ENCODE assay signal across 33 cellular contexts in the genomic region with DNA sequence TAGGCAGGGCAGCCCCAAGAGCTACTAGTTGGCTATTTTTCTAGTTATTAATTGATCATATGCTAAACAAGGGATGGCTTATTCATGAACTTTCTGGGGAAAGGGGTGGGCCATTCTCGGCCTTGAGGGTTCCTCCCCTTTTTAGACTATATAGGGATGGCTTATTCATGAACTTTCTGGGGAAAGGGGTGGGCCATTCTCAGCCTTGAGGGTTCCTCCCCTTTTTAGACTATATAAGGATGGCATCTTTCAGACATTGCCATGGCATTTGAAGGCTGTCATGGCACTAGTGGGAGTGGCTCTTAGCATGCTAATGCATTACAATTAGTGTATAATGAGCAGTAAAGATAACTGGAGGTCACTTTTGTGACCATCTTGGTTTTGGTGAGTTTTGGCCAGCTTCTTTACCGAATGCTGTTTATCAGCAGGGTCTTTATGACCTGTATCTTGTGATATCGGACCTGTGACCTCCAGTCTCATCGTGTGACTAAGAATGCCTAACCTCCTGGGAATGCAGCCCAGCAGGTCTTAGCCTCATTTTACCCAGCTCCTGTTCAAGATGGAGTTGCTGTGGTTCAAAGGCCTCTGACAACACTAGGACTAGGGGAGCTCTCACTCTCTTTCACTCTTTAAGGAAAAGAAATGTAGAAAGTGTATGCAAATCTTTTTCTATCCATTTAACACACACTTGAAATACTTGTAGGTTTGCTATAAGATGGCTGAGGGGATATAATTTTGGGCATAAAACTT. TPM values are rescaled to one million over a fixed set of nuclear protein-coding genes. Genes with fewer than 3 reads are reported as not detected.
DNase-seq lines count a peak whose midpoint lies in the region; ATAC-seq, FAIRE-seq and TF ChIP-seq lines count a peak whose summit lies in the region.
"Had no signal": no experiment of that assay in that cellular context is flagged by ENCODE, and none has a peak within 500 bp of the region (broad histone marks: within the 10 kb centered on the region; RNA-seq: fewer than 3 reads in every experiment).

No MANE protein-coding gene starts in this region.

- no peak for FAIRE-seq in GM12878 (lab: Jason Lieb, UNC)
- no peak for FAIRE-seq in small intestine (lab: Jason Lieb, UNC)
- FAIRE-seq: D721Med, pancreas had no signal

- H3K36me3 ChIP-seq in GM12878 (ENCODE audit: control insufficient read depth in 2 of 2, insufficient read depth in 2 of 2, low read length in 1 of 2): peaks cover 0 to 12% of the 10 kb centered on the region in 2 experiments; a peak in 2 of 4 replicates
- peaks cover 0 to 4% of the 10 kb centered on the region in 2 donors for H3K36me3 ChIP-seq in small intestine (ENCODE audit: control insufficient read depth in 2 of 2, insufficient read depth in 2 of 2, low read length in 2 of 2)

- DNase-seq in activated CD8-positive, alpha-beta T cell treated with anti-CD3 and anti-CD28 coated beads for 36 hours: no peak
- DNase-seq in activated CD8-positive, alpha-beta T cell treated with anti-CD3 and anti-CD28 coated beads, Interleukin-2, amount 10 ng/mL, durations not matched to agents 7 days and 5 days: no peak
- DNase-seq in GM12878 (ENCODE audit: low read depth, low spot score): no peak
- DNase-seq in small intestine: peak; percentile 65
- DNase-seq in HK-2 (ENCODE audit: unreplicated experiment): no peak
- no peak for DNase-seq in activated effector memory CD4-positive, alpha-beta T cell treated with Interleukin-2 at 50 U/mL for 16 hours
- DNase-seq: activated naive CD4-positive, alpha-beta T cell treated with anti-CD3 and anti-CD28 coated beads, Interleukin-2, amount 10 ng/mL, durations not matched to agents 7 days and 5 days; adrenal gland; CD4-positive, alpha-beta memory T cell; central memory CD4-positive, alpha-beta T cell; endodermal cell; foreskin fibroblast; head of caudate nucleus; KG1; left lung; NCI-H1417; NCI-H2029 treated with DMSO at 0.1 percent for 48 hours; NCI-H2227 treated with DMSO at 0.1 percent for 48 hours; NCI-H69; pancreas; SHP77 treated with DMSO at 0.1 percent for 48 hours; stimulated activated naive CD4-positive, alpha-beta T cell; SW 1271; T-helper 9 cell had no signal

- H3K4me3 Mint-ChIP-seq in activated CD8-positive, alpha-beta T cell treated with anti-CD3 and anti-CD28 coated beads for 36 hours: no peak overlapping the region
- no peak overlapping the region for H3K4me3 Mint-ChIP-seq in activated CD8-positive, alpha-beta T cell treated with anti-CD3 and anti-CD28 coated beads, Interleukin-2, amount 10 ng/mL, durations not matched to agents 7 days and 5 days
- H3K4me3 Mint-ChIP-seq: activated naive CD4-positive, alpha-beta T cell treated with anti-CD3 and anti-CD28 coated beads, Interleukin-2, amount 10 ng/mL, durations not matched to agents 7 days and 5 days; activated T-helper 1 cell treated with anti-CD3 and anti-CD28 coated beads, Interleukin-12 subunit alpha, Interleukin-12 subunit beta, Interleukin-2, Interleukin-4 antibody, amounts not matched to agents 30 ng/mL and 10 ng/mL and 1 ng/mL, durations not matched to agents 14 hours and 24 hours and 36 hours; dendritic cell treated with granulocyte-macrophage colony-stimulating factor and Interleukin-4, amounts not matched to agents 40 ng/mL and 50 ng/mL, for 4 days; endodermal cell; memory B cell had no signal

- no peaks in the 10 kb centered on the region for H3K27me3 Mint-ChIP-seq in activated CD8-positive, alpha-beta T cell treated with anti-CD3 and anti-CD28 coated beads for 36 hours
- no peaks in the 10 kb centered on the region for H3K27me3 Mint-ChIP-seq in activated CD8-positive, alpha-beta T cell treated with anti-CD3 and anti-CD28 coated beads, Interleukin-2, amount 10 ng/mL, durations not matched to agents 7 days and 5 days (ENCODE audit: low read depth)
- H3K27me3 Mint-ChIP-seq: activated naive CD4-positive, alpha-beta T cell treated with anti-CD3 and anti-CD28 coated beads, Interleukin-2, amount 10 ng/mL, durations not matched to agents 7 days and 5 days; CD4-positive, alpha-beta memory T cell; dendritic cell treated with granulocyte-macrophage colony-stimulating factor and Interleukin-4, amounts not matched to agents 40 ng/mL and 50 ng/mL, for 4 days; memory B cell had no signal

- CTCF ChIA-PET in activated CD8-positive, alpha-beta T cell treated with anti-CD3 and anti-CD28 coated beads for 36 hours (lab: Charles Lee): interaction anchor here (1.0 to 1.5 kb wide), 2 partner anchors 8 to 11 kb away, joined by 3 read pairs; no protein-coding TSS in a partner anchor
- CTCF ChIA-PET in activated CD8-positive, alpha-beta T cell treated with anti-CD3 and anti-CD28 coated beads, Interleukin-2, amount 10 ng/mL, durations not matched to agents 7 days and 5 days (lab: Charles Lee): interaction anchor here (4.6 kb wide), 1 partner anchor 7 kb away, joined by 26 read pairs; a partner anchor contains a TSS
- CTCF ChIA-PET in GM12878 (lab: Yijun Ruan, JAX): interaction anchor here (0.6 to 4.1 kb wide), 7 partner anchors 8 to 383 kb away, joined by 3 to 27 read pairs (median 4); a partner anchor contains a TSS

- peaks cover 37% of the 10 kb centered on the region for H3K4me1 Mint-ChIP-seq in activated CD8-positive, alpha-beta T cell treated with anti-CD3 and anti-CD28 coated beads for 36 hours (ENCODE audit: low read depth)
- peaks cover 13% of the 10 kb centered on the region for H3K4me1 Mint-ChIP-seq in activated CD8-positive, alpha-beta T cell treated with anti-CD3 and anti-CD28 coated beads, Interleukin-2, amount 10 ng/mL, durations not matched to agents 7 days and 5 days (ENCODE audit: low read depth)

- no peaks in the 10 kb centered on the region; the same call in 1 of the 3 replicates for H3K9me3 ChIP-seq in GM12878 (replicated peaks; ENCODE audit: control insufficient read depth, insufficient read depth, low read length)
- no peaks in the 10 kb centered on the region for H3K9me3 ChIP-seq in small intestine (ENCODE audit: control insufficient read depth, low read depth)
- H3K9me3 ChIP-seq: adrenal gland, esophagus muscularis mucosa, left lung, pancreas, suprapubic skin had no signal

- no peak for TF ChIP-seq RAD21 in GM12878 (IDR thresholded peaks at IDR 0.05; ENCODE audit: insufficient read depth, low read depth, low read length)

- SMC1A ChIA-PET in GM12878 (lab: Charles Lee; ENCODE audit: uncharacterized antibody, unreplicated experiment): interaction anchor here (0.6 to 1.7 kb wide), 5 partner anchors 12 to 280 kb away, joined by 3 to 5 read pairs (median 3); a partner anchor contains a TSS

- no peaks in the 10 kb centered on the region for H3K9me3 Mint-ChIP-seq in activated CD8-positive, alpha-beta T cell treated with anti-CD3 and anti-CD28 coated beads for 36 hours
- H3K9me3 Mint-ChIP-seq in activated CD8-positive, alpha-beta T cell treated with anti-CD3 and anti-CD28 coated beads, Interleukin-2, amount 10 ng/mL, durations not matched to agents 7 days and 5 days (ENCODE audit: insufficient read depth): no peaks in the 10 kb centered on the region
- H3K9me3 Mint-ChIP-seq: activated naive CD4-positive, alpha-beta T cell treated with anti-CD3 and anti-CD28 coated beads, Interleukin-2, amount 10 ng/mL, durations not matched to agents 7 days and 5 days; activated T-helper 1 cell treated with anti-CD3 and anti-CD28 coated beads, Interleukin-12 subunit alpha, Interleukin-12 subunit beta, Interleukin-2, Interleukin-4 antibody, amounts not matched to agents 30 ng/mL and 10 ng/mL and 1 ng/mL, durations not matched to agents 14 hours and 24 hours and 36 hours; CD4-positive, alpha-beta memory T cell; dendritic cell treated with granulocyte-macrophage colony-stimulating factor and Interleukin-4, amounts not matched to agents 40 ng/mL and 50 ng/mL, for 4 days; endodermal cell; memory B cell had no signal

- TF ChIP-seq EP300 in GM12878 (IDR thresholded peaks at IDR 0.05; ENCODE audit: borderline replicate concordance in 1 of 2, control insufficient read depth in 1 of 2, low read depth in 2 of 2, low read length in 2 of 2): no peak

- no peak overlapping the region for H2AFZ ChIP-seq in GM12878 (ENCODE audit: control insufficient read depth, low read depth, low read length)

- H3K4me3 ChIP-seq in GM12878 (peak overlapping the region; percentile 38; the same call in 1 of the 2 replicates), small intestine (ENCODE audit: low read depth in 1 of 2, low read length in 2 of 2) (no peak overlapping the region)
- H3K4me3 ChIP-seq: adrenal gland, esophagus muscularis mucosa, left lung, pancreas, suprapubic skin had no signal

- RAD21 ChIA-PET in GM12878 (lab: Charles Lee; ENCODE audit: unreplicated experiment): interaction anchor here (0.7 to 1.2 kb wide), 2 partner anchors 8 to 301 kb away, joined by 3 to 6 read pairs; a partner anchor contains a TSS

- H3K27me3 ChIP-seq in GM12878 (replicated peaks in 1 of 2; ENCODE audit: control insufficient read depth in 2 of 2, insufficient read depth in 2 of 2, low read length in 1 of 2) (no peaks in the 10 kb centered on the region), small intestine (ENCODE audit: control insufficient read depth in 2 of 2, insufficient read depth in 2 of 2, low read length in 2 of 2) (no peaks in the 10 kb centered on the region)
- H3K27me3 ChIP-seq: adrenal gland, esophagus muscularis mucosa, left lung, pancreas, suprapubic skin had no signal

- intact Hi-C loops in activated CD8-positive, alpha-beta T cell treated with anti-CD3 and anti-CD28 coated beads for 36 hours (cut with micrococcal nuclease): no loop called here
- intact Hi-C loops in GM12878 (cut with micrococcal nuclease; ENCODE audit: unreplicated experiment): no loop called here

- in situ Hi-C loops in GM12878 (cut with MboI): no loop called here

- ATAC-seq in activated CD8-positive, alpha-beta T cell treated with anti-CD3 and anti-CD28 coated beads for 36 hours: peak; percentile 37
- ATAC-seq in activated CD8-positive, alpha-beta T cell treated with anti-CD3 and anti-CD28 coated beads, Interleukin-2, amount 10 ng/mL, durations not matched to agents 7 days and 5 days: no peak
- ATAC-seq in GM21717 (IDR thresholded peaks at IDR 0.05; ENCODE audit: unreplicated experiment): peak; percentile 28
- 0 out of 3 replicates have a peak, but pooled peaks have one; percentile 6 for ATAC-seq in GM12878
- no peak for ATAC-seq in HG02973 (IDR thresholded peaks at IDR 0.05; ENCODE audit: unreplicated experiment)
- ATAC-seq: left lung, Panc1, pancreas had no signal

- 60% methylated on average over 4 of the region's 4 CpGs for WGBS in GM12878 (ENCODE audit: insufficient coverage, insufficient replicate concordance, low lambda C conversion rate, missing lambda C conversion rate)
- 34 to 80% (median 55%) methylated on average over 4 of the region's 4 CpGs for WGBS in small intestine, 3 donors

- no peak overlapping the region for H3K27ac Mint-ChIP-seq in activated CD8-positive, alpha-beta T cell treated with anti-CD3 and anti-CD28 coated beads for 36 hours
- H3K27ac Mint-ChIP-seq in activated CD8-positive, alpha-beta T cell treated with anti-CD3 and anti-CD28 coated beads, Interleukin-2, amount 10 ng/mL, durations not matched to agents 7 days and 5 days: no peak overlapping the region
- H3K27ac Mint-ChIP-seq: activated naive CD4-positive, alpha-beta T cell treated with anti-CD3 and anti-CD28 coated beads, Interleukin-2, amount 10 ng/mL, durations not matched to agents 7 days and 5 days; activated T-helper 1 cell treated with anti-CD3 and anti-CD28 coated beads, Interleukin-12 subunit alpha, Interleukin-12 subunit beta, Interleukin-2, Interleukin-4 antibody, amounts not matched to agents 30 ng/mL and 10 ng/mL and 1 ng/mL, durations not matched to agents 14 hours and 24 hours and 36 hours; dendritic cell treated with granulocyte-macrophage colony-stimulating factor and Interleukin-4, amounts not matched to agents 40 ng/mL and 50 ng/mL, for 4 days; endodermal cell; memory B cell had no signal

- H3K4me2 ChIP-seq in GM12878 (ENCODE audit: control insufficient read depth, insufficient read depth): peak overlapping the region; percentile 67

- no TSS peak for BruUV-seq in GM12878 (replicated peaks; lab: Mats Ljungman, UMichigan)

- TF ChIP-seq CTCF in activated CD8-positive, alpha-beta T cell treated with anti-CD3 and anti-CD28 coated beads for 36 hours (IDR thresholded peaks at IDR 0.05): no peak
- no peak for TF ChIP-seq CTCF in GM12878 (IDR thresholded peaks at IDR 0.05 in 2 of 3, conservative IDR thresholded peaks at IDR 0.05 in 1 of 3; ENCODE audit: control insufficient read depth in 2 of 3, extremely low read depth in 1 of 3, insufficient read depth in 1 of 3, low read depth in 3 of 3, low read length in 3 of 3)

- H3K4me1 ChIP-seq in GM12878 (ENCODE audit: control insufficient read depth, insufficient read depth, low read length) (peaks cover 46% of the 10 kb centered on the region), small intestine (ENCODE audit: control insufficient read depth in 2 of 2, insufficient read depth in 1 of 2, low read depth in 1 of 2, low read length in 1 of 2) (peaks cover 0 to 14% of the 10 kb centered on the region in 2 donors)

- peaks cover 20% of the 10 kb centered on the region for H3K36me3 Mint-ChIP-seq in activated CD8-positive, alpha-beta T cell treated with anti-CD3 and anti-CD28 coated beads for 36 hours (ENCODE audit: low read depth)
- peaks cover 20% of the 10 kb centered on the region for H3K36me3 Mint-ChIP-seq in activated CD8-positive, alpha-beta T cell treated with anti-CD3 and anti-CD28 coated beads, Interleukin-2, amount 10 ng/mL, durations not matched to agents 7 days and 5 days (ENCODE audit: low read depth)

- no peak for TF ChIP-seq POLR2A in GM12878 (IDR thresholded peaks at IDR 0.05; ENCODE audit: low read depth, low read length)

- H3K27ac ChIP-seq in GM12878 (ENCODE audit: control insufficient read depth, insufficient read depth) (peak overlapping the region; percentile 45), small intestine (ENCODE audit: low read depth in 1 of 2, low read length in 1 of 2) (peak overlapping the region; percentile 18 to 55)
- H3K27ac ChIP-seq: adrenal gland, esophagus muscularis mucosa, left lung, pancreas, suprapubic skin had no signal

- H3K9ac ChIP-seq in GM12878 (ENCODE audit: control insufficient read depth, insufficient read depth, low read length): peak overlapping the region; percentile 8; the same call in 1 of the 2 replicates

- peaks cover 74% of the 10 kb centered on the region for H3K79me2 ChIP-seq in GM12878 (ENCODE audit: control insufficient read depth, insufficient read depth, low read length)

- H4K20me1 ChIP-seq in GM12878 (ENCODE audit: control insufficient read depth, insufficient read depth): no peaks in the 10 kb centered on the region

- POLR2A ChIA-PET in activated CD8-positive, alpha-beta T cell treated with anti-CD3 and anti-CD28 coated beads for 36 hours (lab: Charles Lee): interaction anchor here (0.7 kb wide), 1 partner anchor 111 kb away, joined by 3 read pairs; no protein-coding TSS in a partner anchor
- POLR2A ChIA-PET in activated CD8-positive, alpha-beta T cell treated with anti-CD3 and anti-CD28 coated beads, Interleukin-2, amount 10 ng/mL, durations not matched to agents 7 days and 5 days (lab: Charles Lee): interaction anchor here (0.6 kb wide), 1 partner anchor 245 kb away, joined by 3 read pairs; no protein-coding TSS in a partner anchor
- POLR2A ChIA-PET in GM12878 (lab: Charles Lee): no interaction called here

RNA-seq across cellular contexts. Expression of a gene that starts 7.8 kb away (rescaled TPM):
- total RNA-seq in activated CD8-positive, alpha-beta T cell treated with anti-CD3 and anti-CD28 coated beads for 36 hours: 10 to 100 TPM; 12.6 to 16.6 TPM
- 10 to 100 TPM; 15.2 to 17.6 TPM for total RNA-seq in activated CD8-positive, alpha-beta T cell treated with anti-CD3 and anti-CD28 coated beads, Interleukin-2, amount 10 ng/mL, durations not matched to agents 7 days and 5 days
- 31.8 and 35.9 TPM in 2 replicates for total RNA-seq in GM12878 (2013; cell fraction: nucleolus; rRNA removed)
- total RNA-seq in GM12878 (2014; rRNA removed) (10.2 and 14.0 TPM in 2 replicates), GM12878 (2014; rRNA removed; fragmentation: Illumina TruSeq; extraction: Trizol) (17.3 and 18.0 TPM in 2 replicates), GM12878 (2021) (26.6 and 30.4 TPM in 2 replicates)
- polyA plus RNA-seq in GM12878 (2011; ENCODE audit: low read depth): 7.3 TPM
- polyA plus RNA-seq in GM12878 (2011; rRNA removed) (16.8 and 24.1 TPM in 2 replicates), GM12878 (2014; fragmentation: Illumina TruSeq; extraction: Trizol) (18.0 and 21.6 TPM in 2 replicates), GM12878 (2014; fragmentation: Nextera tagmentation; extraction: Ambion mirVana) (1 to 10 TPM; 6.8 to 9.2 TPM), GM12878 (2014; rRNA removed) (10.7 and 13.0 TPM in 2 replicates), GM12878 (2016; fragmentation: Nextera tagmentation; extraction: Ambion mirVana) (10 to 100 TPM; 20.7 to 26.5 TPM), small intestine (10 to 100 TPM in 1 of 3 donors, 1 to 10 TPM in 2; 4.9 to 11.2 (median 8.1) TPM)
- polyA plus RNA-seq in GM12878 (2011; cell fraction: cytosol; rRNA removed): 5.7 and 7.1 TPM in 2 replicates
- polyA plus RNA-seq in GM12878 (2011; cell fraction: nucleus; rRNA removed): 20.9 and 22.2 TPM in 2 replicates
- 12.7 and 14.4 TPM in 2 replicates for polyA plus RNA-seq in GM12878 (2012)
- 16.7 and 26.6 TPM in 2 replicates for polyA minus RNA-seq in GM12878 (2011; rRNA and poly(A)+ RNA removed)
- polyA minus RNA-seq in GM12878 (2011; cell fraction: cytosol; rRNA and poly(A)+ RNA removed): 17.4 and 30.0 TPM in 2 replicates
- polyA minus RNA-seq in GM12878 (2011; cell fraction: nucleus; rRNA and poly(A)+ RNA removed): 10.8 and 14.2 TPM in 2 replicates

Comparison
In these comparisons a context has a peak if more than half of its experiments do, and no peak if none do; other contexts are left out.
1. ATAC-seq: peak in activated CD8-positive, alpha-beta T cell treated with anti-CD3 and anti-CD28 coated beads for 36 hours (single experiment), GM21717 (single experiment) and GM12878 (single experiment); none in activated CD8-positive, alpha-beta T cell treated with anti-CD3 and anti-CD28 coated beads, Interleukin-2, amount 10 ng/mL, durations not matched to agents 7 days and 5 days (single experiment) and HG02973 (single experiment).